27 cellular contexts compared by ENCODE assay signal in the genomic region with DNA sequence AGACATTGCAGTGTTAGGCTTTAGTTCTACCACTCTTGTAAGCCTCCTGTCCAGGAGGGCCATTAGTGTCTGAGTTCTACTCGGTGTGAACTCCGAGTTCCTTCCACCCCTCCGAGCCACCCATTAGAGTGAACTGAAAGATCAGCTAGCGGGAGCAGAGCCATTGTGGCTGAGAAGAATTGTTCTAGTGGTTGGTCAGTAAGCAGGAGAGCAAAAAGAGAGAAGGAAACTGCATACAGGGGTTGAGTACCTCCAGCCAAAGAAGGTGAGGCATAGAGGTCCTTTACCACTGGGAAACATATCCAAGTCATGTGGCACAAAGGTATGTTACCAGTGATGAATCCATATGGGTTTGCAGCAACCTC.
"Had no signal": no experiment of that assay in that cellular context is flagged by ENCODE, and none has a peak within 500 bp of the region (broad histone marks: within the 10 kb centered on the region; RNA-seq: fewer than 3 reads in every experiment).

No MANE protein-coding gene starts in this region.

- H3K9me3 ChIP-seq: ascending aorta, colonic mucosa had no signal

- H3K27ac ChIP-seq: ascending aorta, cardiac muscle cell, colonic mucosa had no signal

- H3K36me3 ChIP-seq: cardiac muscle cell, colonic mucosa had no signal

- H3K27me3 ChIP-seq: ascending aorta, cardiac muscle cell, colonic mucosa had no signal

- H3K4me1 ChIP-seq: ascending aorta, colonic mucosa had no signal

- H3K4me3 Mint-ChIP-seq: activated CD4-positive, alpha-beta memory T cell treated with anti-CD3 and anti-CD28 coated beads, Interleukin-2, amount 10 ng/mL, durations not matched to agents 7 days and 5 days; activated CD4-positive, alpha-beta T cell treated with anti-CD3 and anti-CD28 coated beads for 36 hours; activated CD4-positive, alpha-beta T cell treated with anti-CD3 and anti-CD28 coated beads, Interleukin-2, amount 10 ng/mL, durations not matched to agents 24 days and 14 days; activated naive CD4-positive, alpha-beta T cell treated with anti-CD3 and anti-CD28 coated beads, Interleukin-2, amount 10 ng/mL, durations not matched to agents 7 days and 5 days; activated naive CD8-positive, alpha-beta T cell treated with anti-CD3 and anti-CD28 coated beads, Interleukin-2, amount 10 ng/mL, durations not matched to agents 7 days and 5 days; activated T-cell treated with anti-CD3 and anti-CD28 coated beads, Interleukin-2, amount 50 U/mL, for 24 hours; activated T-cell treated with anti-CD3 and anti-CD28 coated beads, Interleukin-2, amount 50 U/mL, for 72 hours had no signal

- FAIRE-seq: endometrium, endothelial cell of umbilical vein, frontal cortex had no signal

- H3K4me3 ChIP-seq: ascending aorta, cardiac muscle cell, colonic mucosa had no signal

- DNase-seq: activated CD4-positive, alpha-beta memory T cell treated with anti-CD3 and anti-CD28 coated beads, Interleukin-2, amount 10 ng/mL, durations not matched to agents 7 days and 5 days; activated CD4-positive, alpha-beta T cell treated with anti-CD3 and anti-CD28 coated beads for 36 hours; activated CD4-positive, alpha-beta T cell treated with anti-CD3 and anti-CD28 coated beads, Interleukin-2, amount 10 ng/mL, durations not matched to agents 24 days and 14 days; activated CD4-positive, alpha-beta T cell treated with anti-CD3 and anti-CD28 coated beads, Interleukin-2, amount 50 U/mL, for 4 hours; activated CD4-positive, CD25-positive, alpha-beta regulatory T cell; activated CD4-positive, CD25-positive, alpha-beta regulatory T cell treated with anti-CD3 and anti-CD28 coated beads, Interleukin-2, amount 50 U/mL, for 72 hours; activated CD8-positive, alpha-beta memory T cell treated with anti-CD3 and anti-CD28 coated beads, Interleukin-2, amount 50 U/mL, for 48 hours; activated gamma-delta T cell; activated naive CD4-positive, alpha-beta T cell; activated naive CD4-positive, alpha-beta T cell treated with anti-CD3 and anti-CD28 coated beads, Interleukin-2, amount 10 ng/mL, durations not matched to agents 7 days and 5 days; activated naive CD8-positive, alpha-beta T cell treated with anti-CD3 and anti-CD28 coated beads, Interleukin-2, amount 10 ng/mL, durations not matched to agents 7 days and 5 days; activated T-cell treated with anti-CD3 and anti-CD28 coated beads for 4 hours; activated T-cell treated with anti-CD3 and anti-CD28 coated beads, Interleukin-2, amount 50 U/mL, for 24 hours; activated T-cell treated with anti-CD3 and anti-CD28 coated beads, Interleukin-2, amount 50 U/mL, for 72 hours; central memory CD4-positive, alpha-beta T cell; cerebellar nuclear complex; colonic mucosa; effector CD8-positive, alpha-beta T cell; foreskin fibroblast; head of caudate nucleus; T-helper 2 cell had no signal

- H3K27ac Mint-ChIP-seq: activated CD4-positive, alpha-beta memory T cell treated with anti-CD3 and anti-CD28 coated beads, Interleukin-2, amount 10 ng/mL, durations not matched to agents 7 days and 5 days; activated CD4-positive, alpha-beta T cell treated with anti-CD3 and anti-CD28 coated beads for 36 hours; activated CD4-positive, alpha-beta T cell treated with anti-CD3 and anti-CD28 coated beads, Interleukin-2, amount 10 ng/mL, durations not matched to agents 24 days and 14 days; activated naive CD4-positive, alpha-beta T cell treated with anti-CD3 and anti-CD28 coated beads, Interleukin-2, amount 10 ng/mL, durations not matched to agents 7 days and 5 days; activated naive CD4-positive, alpha-beta T cell treated with anti-CD3 and anti-CD28 coated beads, Interleukin-2, amount 50 U/mL, for 72 hours; activated naive CD8-positive, alpha-beta T cell treated with anti-CD3 and anti-CD28 coated beads, Interleukin-2, amount 10 ng/mL, durations not matched to agents 7 days and 5 days; activated T-cell treated with anti-CD3 and anti-CD28 coated beads, Interleukin-2, amount 50 U/mL, for 24 hours; activated T-cell treated with anti-CD3 and anti-CD28 coated beads, Interleukin-2, amount 50 U/mL, for 72 hours had no signal

- H3K4me1 Mint-ChIP-seq: activated CD4-positive, alpha-beta memory T cell treated with anti-CD3 and anti-CD28 coated beads, Interleukin-2, amount 10 ng/mL, durations not matched to agents 7 days and 5 days; activated CD4-positive, alpha-beta T cell treated with anti-CD3 and anti-CD28 coated beads for 36 hours; activated CD4-positive, alpha-beta T cell treated with anti-CD3 and anti-CD28 coated beads, Interleukin-2, amount 10 ng/mL, durations not matched to agents 24 days and 14 days; activated naive CD4-positive, alpha-beta T cell treated with anti-CD3 and anti-CD28 coated beads, Interleukin-2, amount 10 ng/mL, durations not matched to agents 7 days and 5 days; activated naive CD8-positive, alpha-beta T cell treated with anti-CD3 and anti-CD28 coated beads, Interleukin-2, amount 10 ng/mL, durations not matched to agents 7 days and 5 days had no signal

- H3K36me3 Mint-ChIP-seq: activated naive CD8-positive, alpha-beta T cell treated with anti-CD3 and anti-CD28 coated beads, Interleukin-2, amount 10 ng/mL, durations not matched to agents 7 days and 5 days had no signal
